19 cellular contexts compared by ENCODE assay signal in the genomic region with DNA sequence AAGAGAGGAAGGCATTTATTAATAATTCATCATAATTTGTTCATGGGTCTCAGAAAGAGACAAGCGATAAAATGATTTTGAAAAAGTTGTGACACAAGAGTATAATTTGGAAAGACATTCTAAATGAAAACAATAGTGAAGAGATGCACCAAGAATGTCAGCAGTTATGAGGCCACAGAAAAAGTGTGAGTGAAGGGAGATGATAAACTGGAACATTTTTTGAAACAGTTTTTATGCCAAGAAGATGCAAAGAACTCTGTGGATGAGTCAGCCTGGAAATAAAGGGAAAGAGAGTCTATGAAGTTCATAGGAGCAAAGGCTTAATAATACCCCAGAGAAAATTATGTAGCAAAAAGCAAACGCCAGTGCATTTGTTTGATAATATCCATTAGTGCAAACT.
DNase-seq lines count a peak whose midpoint lies in the region; ATAC-seq and TF ChIP-seq lines count a peak whose summit lies in the region.
"Had no signal": no experiment of that assay in that cellular context is flagged by ENCODE, and none has a peak within 500 bp of the region (broad histone marks: within the 10 kb centered on the region; RNA-seq: fewer than 3 reads in every experiment).

No MANE protein-coding gene starts in this region.

- DNase-seq in GM03348 (ENCODE audit: low spot score), result peak; percentile 42
- peak; percentile 58 for DNase-seq in fibroblast of peridontal ligament (ENCODE audit: extremely low read depth)
- DNase-seq in skeletal muscle cell (ENCODE audit: low read depth), result peak; percentile 55
- DNase-seq in ureter (ENCODE audit: low spot score), result no peak
- no peak for DNase-seq in kidney glomerular epithelial cell (lab: John Stamatoyannopoulos, UW)
- no peak for DNase-seq in mucosa of gallbladder (ENCODE audit: low spot score)
- DNase-seq: activated CD4-positive, CD25-positive, alpha-beta regulatory T cell treated with anti-CD3 and anti-CD28 coated beads, Interleukin-2, amount 50 U/mL, for 72 hours; AML-193; Caco-2; mammary epithelial cell; MV-4-11; NCI-H1930; NCI-H524; stimulated activated CD4-positive, alpha-beta T cell treated with anti-CD3 and anti-CD28 coated beads, Interleukin-1b, Interleukin-23, amount 100 ng/mL, for 48 hours; stomach; T-helper 9 cell had no signal

- ATAC-seq in SK-N-SH treated with all-trans-retinoic acid at 6 μM for 48 hours (peak; percentile 57), GM21825 (IDR thresholded peaks at IDR 0.05; ENCODE audit: unreplicated experiment) (no peak)

- H3K4me3 ChIP-seq in skeletal muscle cell (ENCODE audit: low read depth, low read length), result no peak overlapping the region
- H3K4me3 ChIP-seq: stomach, vagina had no signal

TF ChIP-seq in SK-N-SH treated with all-trans-retinoic acid at 6 μM for 48 hours, 23 proteins besides CTCF, POLR2A, EP300 and RAD21:
- TF ChIP-seq ZFP30 (CRISPR knock-in tag; IDR thresholded peaks at IDR 0.05) (no peak), ISL1 (CRISPR knock-in tag; IDR thresholded peaks at IDR 0.05) (peak; percentile 58)

Comparison
In these comparisons a context has a peak if more than half of its experiments do, and no peak if none do; other contexts are left out.
1. DNase-seq: peak in GM03348 (single experiment), fibroblast of peridontal ligament (single experiment) and skeletal muscle cell (single experiment); none in ureter (single experiment), kidney glomerular epithelial cell (single experiment) and mucosa of gallbladder (single experiment).